In the genomic region with DNA sequence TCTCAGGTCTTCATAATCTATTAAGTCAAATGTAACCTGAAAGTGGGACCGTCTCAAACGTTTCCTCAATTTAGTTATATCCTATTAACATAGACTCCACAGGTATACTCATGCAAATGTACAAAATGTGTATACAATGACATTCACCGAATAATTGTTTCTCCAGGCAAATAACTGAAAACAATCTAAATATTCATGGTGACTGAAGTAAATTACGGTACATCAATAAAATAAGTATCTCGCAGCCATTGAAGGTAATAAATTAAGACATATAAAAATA, we compare ENCODE assay signal across 8 cellular contexts. TPM values are rescaled to one million over a fixed set of nuclear protein-coding genes. Genes with fewer than 3 reads are reported as not detected.
A peak's percentile ranks its signal among the peaks of the same experiment; 100 is the strongest.
DNase-seq lines count a peak whose midpoint lies in the region; ATAC-seq, FAIRE-seq and TF ChIP-seq lines count a peak whose summit lies in the region.

No MANE protein-coding gene starts in this region.

- peaks cover 50% of the 10 kb centered on the region for H3K79me2 ChIP-seq in OCI-LY1 (ENCODE audit: insufficient read depth, low read length)
- peaks cover 53% of the 10 kb centered on the region for H3K79me2 ChIP-seq in endothelial cell of umbilical vein (ENCODE audit: control insufficient read depth, insufficient read depth, low read length)
- peaks cover 61% of the 10 kb centered on the region for H3K79me2 ChIP-seq in osteoblast (ENCODE audit: insufficient read depth, low read length)

- peak overlapping the region; percentile 88 for H3K4me3 ChIP-seq in CD8-positive, alpha-beta T cell (ENCODE audit: low read depth, low read length)
- peak overlapping the region; percentile 88 for H3K4me3 ChIP-seq in OCI-LY1 (ENCODE audit: low read depth, low read length, poor library complexity, severe bottlenecking)
- H3K4me3 ChIP-seq in endothelial cell of umbilical vein (replicated peaks in 1 of 3; ENCODE audit: insufficient read depth in 1 of 3, low read depth in 1 of 3, low read length in 3 of 3): peak overlapping the region; percentile 76 to 98 (median 78)
- peak overlapping the region; percentile 81 for H3K4me3 ChIP-seq in osteoblast (ENCODE audit: insufficient read depth, low read length)

- H3K36me3 Mint-ChIP-seq in CD8-positive, alpha-beta T cell: peaks cover 43% of the 10 kb centered on the region

- no peaks in the 10 kb centered on the region for H3K9me3 Mint-ChIP-seq in CD8-positive, alpha-beta T cell

- H3K4me1 ChIP-seq in CD8-positive, alpha-beta T cell (ENCODE audit: insufficient read depth, low read length): peaks cover 25% of the 10 kb centered on the region
- H3K4me1 ChIP-seq in OCI-LY1 (ENCODE audit: insufficient read depth, low read length, severe bottlenecking) (peaks cover 32% of the 10 kb centered on the region), endothelial cell of umbilical vein (ENCODE audit: control insufficient read depth, extremely low read depth, insufficient read depth, low read length) (peaks cover 23% of the 10 kb centered on the region), osteoblast (ENCODE audit: insufficient read depth, low read length) (peaks cover 23% of the 10 kb centered on the region)

- POLR2A ChIA-PET in CD8-positive, alpha-beta T cell (lab: Charles Lee): interaction anchor here (1.7 kb wide), 1 partner anchor 33 kb away, joined by 6 read pairs; a partner anchor contains a TSS
- POLR2A ChIA-PET in endothelial cell of umbilical vein (lab: Charles Lee): no interaction called here

- H3K27ac ChIP-seq in CD8-positive, alpha-beta T cell (ENCODE audit: low read depth, low read length): peak overlapping the region; percentile 90
- H3K27ac ChIP-seq in OCI-LY1 (ENCODE audit: low read depth, low read length, poor library complexity, severe bottlenecking) (peak overlapping the region; percentile 57), endothelial cell of umbilical vein (ENCODE audit: insufficient read depth, low read depth, low read length) (peak overlapping the region; percentile 64), osteoblast (ENCODE audit: low read depth, low read length) (peak overlapping the region; percentile 93)

- H3K27me3 Mint-ChIP-seq in CD8-positive, alpha-beta T cell (ENCODE audit: low read depth): no peaks in the 10 kb centered on the region

- peak overlapping the region; percentile 84 for H3K4me2 ChIP-seq in OCI-LY1 (ENCODE audit: low read length)
- peak overlapping the region; percentile 97 for H3K4me2 ChIP-seq in endothelial cell of umbilical vein (ENCODE audit: insufficient read depth, low read length)
- H3K4me2 ChIP-seq in osteoblast (ENCODE audit: insufficient read depth, low read length): peak overlapping the region; percentile 86

- H3K4me3 Mint-ChIP-seq in CD8-positive, alpha-beta T cell: peak overlapping the region; percentile 99

- H3K9ac ChIP-seq in OCI-LY1 (ENCODE audit: low read length) (peak overlapping the region; percentile 90), endothelial cell of umbilical vein (replicated peaks; ENCODE audit: extremely low read depth, insufficient read depth, low read length) (peak overlapping the region; percentile 92)

- H3K4me1 Mint-ChIP-seq in CD8-positive, alpha-beta T cell (ENCODE audit: low read depth): peaks cover 46% of the 10 kb centered on the region

- peaks cover 10% of the 10 kb centered on the region for H3K36me3 ChIP-seq in CD8-positive, alpha-beta T cell (ENCODE audit: insufficient read depth, low read length)
- H3K36me3 ChIP-seq in OCI-LY1 (ENCODE audit: insufficient read depth, low read length) (peaks cover 54% of the 10 kb centered on the region), endothelial cell of umbilical vein (ENCODE audit: control insufficient read depth in 2 of 2, extremely low read depth in 1 of 2, insufficient read depth in 2 of 2, low read length in 2 of 2) (peaks cover 2 to 6% of the 10 kb centered on the region in 2 experiments), osteoblast (ENCODE audit: insufficient read depth, low read length) (peaks cover 38% of the 10 kb centered on the region)

- H3K9me1 ChIP-seq in endothelial cell of umbilical vein (replicated peaks; ENCODE audit: control insufficient read depth, extremely low read depth, insufficient read depth, low read length): no peaks in the 10 kb centered on the region

- ATAC-seq in CD8-positive, alpha-beta T cell: no peak
- ATAC-seq in HG02970 (IDR thresholded peaks at IDR 0.05; ENCODE audit: low FRiP score, unreplicated experiment) (no peak), HG02840 (IDR thresholded peaks at IDR 0.05; ENCODE audit: low FRiP score, unreplicated experiment) (no peak)

- no peak for TF ChIP-seq POLR2A in endothelial cell of umbilical vein (IDR thresholded peaks at IDR 0.05; ENCODE audit: low read depth, low read length)

- no peaks in the 10 kb centered on the region for H3K9me3 ChIP-seq in CD8-positive, alpha-beta T cell (ENCODE audit: low read length)
- H3K9me3 ChIP-seq in OCI-LY1 (ENCODE audit: low read length) (no peaks in the 10 kb centered on the region), endothelial cell of umbilical vein (replicated peaks; ENCODE audit: control insufficient read depth, insufficient read depth, low read length) (no peaks in the 10 kb centered on the region), osteoblast (ENCODE audit: low read depth, low read length) (no peaks in the 10 kb centered on the region)

- intact Hi-C loops in CD8-positive, alpha-beta T cell (cut with DNase I, micrococcal nuclease): loop anchor here (1.0 to 10.0 kb wide), 10 partner anchors 32 to 1282 kb away; a partner anchor contains a TSS
- intact Hi-C loops in endothelial cell of umbilical vein (cut with micrococcal nuclease): loop anchor here (1.0 to 10.0 kb wide), 5 partner anchors 32 to 412 kb away; a partner anchor contains a TSS

- CTCF ChIA-PET in CD8-positive, alpha-beta T cell (lab: Charles Lee): no interaction called here
- CTCF ChIA-PET in endothelial cell of umbilical vein (lab: Charles Lee): no interaction called here

- DNase-seq in CD8-positive, alpha-beta T cell: no peak
- peak; percentile 23 for DNase-seq in endothelial cell of umbilical vein (ENCODE audit: low read depth, low spot score)
- DNase-seq in osteoblast (ENCODE audit: insufficient read length, low spot score, missing footprints): no peak
- no peak for DNase-seq in NCI-H748 (lab: John Stamatoyannopoulos, UW; ENCODE audit: unreplicated experiment)
- no peak for DNase-seq in Kasumi-1 (lab: John Stamatoyannopoulos, UW)

- H3K9me2 ChIP-seq in OCI-LY1 (ENCODE audit: low read depth, low read length): no peaks in the 10 kb centered on the region

- dilution Hi-C loops in endothelial cell of umbilical vein (cut with MboI; ENCODE audit: extremely low pct_ligation_motif_present, low sequenced_read_pairs): no loop called here

- BruUV-seq in endothelial cell of umbilical vein (replicated peaks; lab: Mats Ljungman, UMichigan): TSS peak; percentile 74

- no peak for TF ChIP-seq CTCF in CD8-positive, alpha-beta T cell (IDR thresholded peaks at IDR 0.05)
- no peak for TF ChIP-seq CTCF in OCI-LY1 (IDR thresholded peaks at IDR 0.05; ENCODE audit: low read length)
- TF ChIP-seq CTCF in endothelial cell of umbilical vein (IDR thresholded peaks at IDR 0.05; ENCODE audit: extremely low read depth in 1 of 2, insufficient read depth in 1 of 2, low read depth in 1 of 2, low read length in 2 of 2): no peak
- no peak for TF ChIP-seq CTCF in osteoblast (IDR thresholded peaks at IDR 0.05; ENCODE audit: extremely low read depth, low read depth, low read length)

- H4K20me1 ChIP-seq in OCI-LY1 (ENCODE audit: insufficient read depth, low read length): no peaks in the 10 kb centered on the region
- H4K20me1 ChIP-seq in endothelial cell of umbilical vein (replicated peaks; ENCODE audit: control insufficient read depth, extremely low read depth, insufficient read depth, low read length): no peaks in the 10 kb centered on the region
- peaks cover 14% of the 10 kb centered on the region for H4K20me1 ChIP-seq in osteoblast (ENCODE audit: insufficient read depth, low read length)

- H2AFZ ChIP-seq in OCI-LY1 (ENCODE audit: low read length) (no peak overlapping the region), endothelial cell of umbilical vein (ENCODE audit: low read depth, low read length) (no peak overlapping the region), osteoblast (ENCODE audit: low read length) (peak overlapping the region; percentile 64)

- peak overlapping the region; percentile 70 for H3K27ac Mint-ChIP-seq in CD8-positive, alpha-beta T cell

- H3K27me3 ChIP-seq in CD8-positive, alpha-beta T cell (ENCODE audit: insufficient read depth, low read length): no peaks in the 10 kb centered on the region
- H3K27me3 ChIP-seq in OCI-LY1 (ENCODE audit: insufficient read depth, low read length) (no peaks in the 10 kb centered on the region), endothelial cell of umbilical vein (ENCODE audit: control insufficient read depth in 2 of 2, insufficient read depth in 2 of 2, low read length in 2 of 2) (no peaks in the 10 kb centered on the region), osteoblast (ENCODE audit: insufficient read depth, low read length) (no peaks in the 10 kb centered on the region)

- 0 out of 2 replicates have a peak, but pooled peaks cover 4% of the 10 kb centered on the region for H3F3A ChIP-seq in OCI-LY1 (ENCODE audit: insufficient read depth, low read length)

- FAIRE-seq in endothelial cell of umbilical vein (lab: Jason Lieb, UNC): no peak

RNA-seq across cellular contexts. Expression of a gene that starts 0.5 kb away (rescaled TPM):
- total RNA-seq in CD8-positive, alpha-beta T cell: 10 to 100 TPM; 64.2 to 66.2 TPM
- total RNA-seq in endothelial cell of umbilical vein (130 and 132 TPM in 2 replicates), osteoblast (491 and 529 TPM in 2 replicates)
- polyA plus RNA-seq in endothelial cell of umbilical vein: 25.0 and 32.8 TPM in 2 replicates
- 45.8 and 47.2 TPM in 2 replicates for polyA plus RNA-seq in endothelial cell of umbilical vein (2011; cell fraction: cytosol; rRNA removed)
- polyA plus RNA-seq in endothelial cell of umbilical vein (2011; cell fraction: nucleus; rRNA removed): 114 and 123 TPM in 2 replicates
- 93.9 and 138 TPM in 2 replicates for polyA plus RNA-seq in endothelial cell of umbilical vein (2012)
- 93.5 and 131 TPM in 2 replicates for polyA minus RNA-seq in endothelial cell of umbilical vein
- polyA minus RNA-seq in endothelial cell of umbilical vein (2011; cell fraction: cytosol; rRNA and poly(A)+ RNA removed): 107 TPM
- 115 and 173 TPM in 2 replicates for polyA minus RNA-seq in endothelial cell of umbilical vein (2011; cell fraction: nucleus; rRNA and poly(A)+ RNA removed)

RNA-seq across cellular contexts. Expression of a gene that starts 32.1 kb away (rescaled TPM):
- 10 to 100 TPM; 63.2 to 69.0 TPM for total RNA-seq in CD8-positive, alpha-beta T cell
- total RNA-seq in endothelial cell of umbilical vein: 36.1 and 41.6 TPM in 2 replicates
- 5.1 and 5.6 TPM in 2 replicates for polyA plus RNA-seq in endothelial cell of umbilical vein
- 8.6 and 9.1 TPM in 2 replicates for polyA plus RNA-seq in endothelial cell of umbilical vein (2011; cell fraction: cytosol; rRNA removed)
- 36.4 and 53.0 TPM in 2 replicates for polyA plus RNA-seq in endothelial cell of umbilical vein (2011; cell fraction: nucleus; rRNA removed)
- 27.1 and 39.0 TPM in 2 replicates for polyA plus RNA-seq in endothelial cell of umbilical vein (2012)
- polyA minus RNA-seq in endothelial cell of umbilical vein: 25.4 and 27.6 TPM in 2 replicates
- 26.7 TPM for polyA minus RNA-seq in endothelial cell of umbilical vein (2011; cell fraction: cytosol; rRNA and poly(A)+ RNA removed)
- 35.3 and 54.0 TPM in 2 replicates for polyA minus RNA-seq in endothelial cell of umbilical vein (2011; cell fraction: nucleus; rRNA and poly(A)+ RNA removed)
- 28.2 and 32.4 TPM in 2 replicates for total RNA-seq in osteoblast

RNA-seq across cellular contexts. Expression of a gene that starts 32.7 kb away (rescaled TPM):
- 1 to 10 TPM; 2.8 to 4.6 TPM for total RNA-seq in CD8-positive, alpha-beta T cell
- total RNA-seq in endothelial cell of umbilical vein (8.7 and 12.0 TPM in 2 replicates), osteoblast (4.7 and 5.4 TPM in 2 replicates)
- polyA plus RNA-seq in endothelial cell of umbilical vein: 1.2 and 1.3 TPM in 2 replicates
- polyA plus RNA-seq in endothelial cell of umbilical vein (2011; cell fraction: cytosol; rRNA removed): 2.7 and 3.7 TPM in 2 replicates
- polyA plus RNA-seq in endothelial cell of umbilical vein (2011; cell fraction: nucleus; rRNA removed): 2.2 and 3.7 TPM in 2 replicates
- 3.3 and 10.0 TPM in 2 replicates for polyA plus RNA-seq in endothelial cell of umbilical vein (2012)
- 1.2 and 1.4 TPM in 2 replicates for polyA minus RNA-seq in endothelial cell of umbilical vein
- 4.8 TPM for polyA minus RNA-seq in endothelial cell of umbilical vein (2011; cell fraction: cytosol; rRNA and poly(A)+ RNA removed)
- polyA minus RNA-seq in endothelial cell of umbilical vein (2011; cell fraction: nucleus; rRNA and poly(A)+ RNA removed): 7.3 and 12.5 TPM in 2 replicates
